Comparison of ENCODE assay signal across 17 cellular contexts in genomic region chr17:16916557-16916920, GRCh38. TPM values are rescaled to one million over a fixed set of nuclear protein-coding genes. Genes with fewer than 3 reads are reported as not detected.
"Had no signal": no experiment of that assay in that cellular context is flagged by ENCODE, and none has a peak within 500 bp of the region (broad histone marks: within the 10 kb centered on the region; RNA-seq: fewer than 3 reads in every experiment).

No MANE protein-coding gene starts in this region.

- DNase-seq: activated CD4-positive, CD25-positive, alpha-beta regulatory T cell; activated T-cell treated with anti-CD3 and anti-CD28 coated beads, Interleukin-2, amount 50 U/mL, for 1 hour; central memory CD4-positive, alpha-beta T cell; retina; stimulated activated CD4-positive, alpha-beta T cell treated with anti-CD3 and anti-CD28 coated beads, Interleukin-12 subunit alpha, Interleukin-12 subunit beta, amount 100 ng/mL, for 4 hours; T1000 had no signal

- H3K4me1 Mint-ChIP-seq: activated T-helper 17 cell treated with anti-CD3 and anti-CD28 coated beads, Interleukin-2, amount 50 U/mL, for 72 hours; mesothelial cell of epicardium had no signal

- H3K27me3 ChIP-seq: colonic mucosa had no signal

- H3K9me3 ChIP-seq: colonic mucosa, thoracic aorta had no signal

- H3K36me3 ChIP-seq: colonic mucosa, thoracic aorta had no signal

- H3K36me3 Mint-ChIP-seq: brain; mesothelial cell of epicardium; natural killer cell treated with Interleukin-12 subunit alpha and Interleukin-12 subunit beta and Interleukin-15 and Interleukin-18, amount 100 ng/mL, for 72 hours had no signal

- H3K4me3 Mint-ChIP-seq: activated CD4-positive, alpha-beta T cell treated with anti-CD3 and anti-CD28 coated beads, Interleukin-2, amount 10 ng/mL, durations not matched to agents 7 days and 5 days; activated T-helper 17 cell treated with anti-CD3 and anti-CD28 coated beads, Interleukin-2, amount 50 U/mL, for 72 hours; brain; endodermal cell; mesothelial cell of epicardium; natural killer cell treated with Interleukin-12 subunit alpha and Interleukin-12 subunit beta and Interleukin-15 and Interleukin-18, amount 100 ng/mL, for 72 hours; stimulated activated naive CD8-positive, alpha-beta T cell treated with anti-CD3 and anti-CD28 coated beads, Interleukin-15, amount 100 ng/mL, for 72 hours had no signal

- H3K4me3 ChIP-seq: colonic mucosa, lung, thoracic aorta had no signal

- H3K27me3 Mint-ChIP-seq: activated CD4-positive, alpha-beta T cell treated with anti-CD3 and anti-CD28 coated beads, Interleukin-2, amount 10 ng/mL, durations not matched to agents 7 days and 5 days; stimulated activated naive CD8-positive, alpha-beta T cell treated with anti-CD3 and anti-CD28 coated beads, Interleukin-15, amount 100 ng/mL, for 72 hours had no signal

- H3K27ac ChIP-seq: colonic mucosa, thoracic aorta had no signal

- H3K9me3 Mint-ChIP-seq: activated CD4-positive, alpha-beta T cell treated with anti-CD3 and anti-CD28 coated beads, Interleukin-2, amount 10 ng/mL, durations not matched to agents 7 days and 5 days; activated T-helper 17 cell treated with anti-CD3 and anti-CD28 coated beads, Interleukin-2, amount 50 U/mL, for 72 hours; endodermal cell; mesothelial cell of epicardium; natural killer cell treated with Interleukin-12 subunit alpha and Interleukin-12 subunit beta and Interleukin-15 and Interleukin-18, amount 100 ng/mL, for 72 hours; stimulated activated naive CD8-positive, alpha-beta T cell treated with anti-CD3 and anti-CD28 coated beads, Interleukin-15, amount 100 ng/mL, for 72 hours had no signal

- H3K27ac Mint-ChIP-seq: activated CD4-positive, alpha-beta T cell treated with anti-CD3 and anti-CD28 coated beads, Interleukin-2, amount 10 ng/mL, durations not matched to agents 7 days and 5 days; activated T-helper 17 cell treated with anti-CD3 and anti-CD28 coated beads, Interleukin-2, amount 50 U/mL, for 72 hours; brain; endodermal cell; mesothelial cell of epicardium; natural killer cell treated with Interleukin-12 subunit alpha and Interleukin-12 subunit beta and Interleukin-15 and Interleukin-18, amount 100 ng/mL, for 72 hours had no signal

- H3K4me1 ChIP-seq: colonic mucosa had no signal

RNA-seq across cellular contexts. Expression of gene TNFRSF13B, which starts 55.4 kb away (rescaled TPM):
- total RNA-seq: activated CD4-positive, alpha-beta T cell treated with anti-CD3 and anti-CD28 coated beads, Interleukin-2, amount 10 ng/mL, durations not matched to agents 7 days and 5 days; activated T-helper 17 cell treated with anti-CD3 and anti-CD28 coated beads, Interleukin-2, amount 50 U/mL, for 72 hours; mesothelial cell of epicardium; T-helper 1 cell treated with Interleukin-12 subunit alpha and Interleukin-12 subunit beta and Interleukin-4 antibody, amounts not matched to agents 30 ng/mL and 1 ng/mL, for 36 hours; thoracic aorta had no signal
